8 cellular contexts compared by ENCODE assay signal in genomic region chr12:96489392-96490056, GRCh38. TPM values are rescaled to one million over a fixed set of nuclear protein-coding genes. Genes with fewer than 3 reads are reported as not detected.
DNase-seq lines count a peak whose midpoint lies in the region; ATAC-seq, FAIRE-seq and TF ChIP-seq lines count a peak whose summit lies in the region.

Gene CFAP54, plus strand, starts transcription at chr12:96489577. Its CDS starts 33 bp downstream, at chr12:96489610.

- H3K9me3 ChIP-seq in endothelial cell of umbilical vein (replicated peaks; ENCODE audit: control insufficient read depth, insufficient read depth, low read length): no peaks in the 10 kb centered on the region

- peak; percentile 86 for FAIRE-seq in endothelial cell of umbilical vein (lab: Jason Lieb, UNC)

- no peaks in the 10 kb centered on the region for H3K27me3 ChIP-seq in endothelial cell of umbilical vein (ENCODE audit: control insufficient read depth in 2 of 2, insufficient read depth in 2 of 2, low read length in 2 of 2)

- H3K9ac ChIP-seq in endothelial cell of umbilical vein (replicated peaks; ENCODE audit: extremely low read depth, insufficient read depth, low read length): peak within 1 kb of the TSS; percentile 93

- peak; percentile 92 for TF ChIP-seq CTCF in endothelial cell of umbilical vein (IDR thresholded peaks at IDR 0.05; ENCODE audit: extremely low read depth in 1 of 2, insufficient read depth in 1 of 2, low read depth in 1 of 2, low read length in 2 of 2)

- peak; percentile 97 for ATAC-seq in GM21381 (IDR thresholded peaks at IDR 0.05; ENCODE audit: unreplicated experiment)

- H3K27ac ChIP-seq in endothelial cell of umbilical vein (ENCODE audit: insufficient read depth, low read depth, low read length): peak within 1 kb of the TSS; percentile 88

- intact Hi-C loops in endothelial cell of umbilical vein (cut with micrococcal nuclease): loop anchor here (1.0 kb wide), 6 partner anchors 12 to 88 kb away; no protein-coding TSS in a partner anchor

- no peaks in the 10 kb centered on the region for H3K9me1 ChIP-seq in endothelial cell of umbilical vein (replicated peaks; ENCODE audit: control insufficient read depth, extremely low read depth, insufficient read depth, low read length)

- CTCF ChIA-PET in endothelial cell of umbilical vein (lab: Charles Lee): interaction anchor here (0.7 to 2.7 kb wide), 11 partner anchors 9 to 93 kb away, joined by 3 to 20 read pairs (median 4); no protein-coding TSS in a partner anchor

- no peaks in the 10 kb centered on the region for H4K20me1 ChIP-seq in endothelial cell of umbilical vein (replicated peaks; ENCODE audit: control insufficient read depth, extremely low read depth, insufficient read depth, low read length)

- H3K4me2 ChIP-seq in endothelial cell of umbilical vein (ENCODE audit: insufficient read depth, low read length): peak within 1 kb of the TSS; percentile 65

- peak within 1 kb of the TSS; percentile 32 for H2AFZ ChIP-seq in endothelial cell of umbilical vein (ENCODE audit: low read depth, low read length)

- BruUV-seq in endothelial cell of umbilical vein (replicated peaks; lab: Mats Ljungman, UMichigan): TSS peak; percentile 39

- no peaks in the 10 kb centered on the region for H3K36me3 ChIP-seq in endothelial cell of umbilical vein (ENCODE audit: control insufficient read depth in 2 of 2, extremely low read depth in 1 of 2, insufficient read depth in 2 of 2, low read length in 2 of 2)

- dilution Hi-C loops in endothelial cell of umbilical vein (cut with MboI; ENCODE audit: extremely low pct_ligation_motif_present, low sequenced_read_pairs): no loop called here

- H3K4me3 ChIP-seq in endothelial cell of umbilical vein (replicated peaks in 1 of 3; ENCODE audit: insufficient read depth in 1 of 3, low read depth in 1 of 3, low read length in 3 of 3): peak within 1 kb of the TSS; percentile 30 to 66 (median 53)

- DNase-seq in COLO668 (lab: John Stamatoyannopoulos, UW; ENCODE audit: unreplicated experiment) (peak; percentile 99), HUDEP-2 (lab: John Stamatoyannopoulos, UW; ENCODE audit: unreplicated experiment in 76 of 76) (peak; percentile 12 to 88 (median 78)), NOMO-1 treated with dmso at 0.1 percent for 144 hours (lab: John Stamatoyannopoulos, UW; ENCODE audit: unreplicated experiment) (peak; percentile 79), endothelial cell of umbilical vein (ENCODE audit: low read depth, low spot score) (peak; percentile 96), midbrain (lab: John Stamatoyannopoulos, UW) (peak; percentile 93)
- peak; percentile 96 for DNase-seq in activated CD8-positive, alpha-beta memory T cell treated with anti-CD3 and anti-CD28 coated beads, Interleukin-2, amount 50 U/mL, for 4 hours
- DNase-seq in stimulated activated CD8-positive, alpha-beta memory T cell treated with anti-CD3 and anti-CD28 coated beads, Interleukin-15, amount 100 ng/mL, for 48 hours (ENCODE audit: low read depth in 2 of 2): peak; percentile 87 to 89

- peaks cover 7% of the 10 kb centered on the region for H3K79me2 ChIP-seq in endothelial cell of umbilical vein (ENCODE audit: control insufficient read depth, insufficient read depth, low read length)

- no peak for TF ChIP-seq POLR2A in endothelial cell of umbilical vein (IDR thresholded peaks at IDR 0.05; ENCODE audit: low read depth, low read length)

- POLR2A ChIA-PET in endothelial cell of umbilical vein (lab: Charles Lee): interaction anchor here (1.0 to 1.4 kb wide), 3 partner anchors 27 to 90 kb away, joined by 3 to 4 read pairs (median 3); no protein-coding TSS in a partner anchor

- peaks cover 55% of the 10 kb centered on the region for H3K4me1 ChIP-seq in endothelial cell of umbilical vein (ENCODE audit: control insufficient read depth, extremely low read depth, insufficient read depth, low read length)

TF ChIP-seq in endothelial cell of umbilical vein, 7 proteins besides CTCF, POLR2A, EP300 and RAD21:
- TF ChIP-seq MAX (IDR thresholded peaks at IDR 0.05; ENCODE audit: insufficient read depth, insufficient read length) (peak; percentile 83), GATA2 (IDR thresholded peaks at IDR 0.05; ENCODE audit: insufficient read depth, insufficient read length, low read depth, low read length) (no peak), POLR2AphosphoS5 (IDR thresholded peaks at IDR 0.05; ENCODE audit: insufficient read depth, low read depth, low read length) (peak; percentile 65)

RNA-seq across cellular contexts. Expression of gene CFAP54, which starts in this region (rescaled TPM):
- 21.5 and 26.9 TPM in 2 replicates for total RNA-seq in endothelial cell of umbilical vein
- 3.2 and 3.6 TPM in 2 replicates for polyA plus RNA-seq in endothelial cell of umbilical vein
- 2.2 and 3.3 TPM in 2 replicates for polyA plus RNA-seq in endothelial cell of umbilical vein (2011; cell fraction: cytosol; rRNA removed)
- 38.2 and 38.5 TPM in 2 replicates for polyA plus RNA-seq in endothelial cell of umbilical vein (2011; cell fraction: nucleus; rRNA removed)
- polyA plus RNA-seq in endothelial cell of umbilical vein (2012): 9.6 and 9.9 TPM in 2 replicates
- 56.8 and 67.7 TPM in 2 replicates for polyA minus RNA-seq in endothelial cell of umbilical vein
- not detected for polyA minus RNA-seq in endothelial cell of umbilical vein (2011; cell fraction: cytosol; rRNA and poly(A)+ RNA removed)
- 189 and 243 TPM in 2 replicates for polyA minus RNA-seq in endothelial cell of umbilical vein (2011; cell fraction: nucleus; rRNA and poly(A)+ RNA removed)

Comparison
In these comparisons a context has a peak if more than half of its experiments do, and no peak if none do; other contexts are left out.
1. Peak in every context shown above with its lines: DNase-seq, ATAC-seq, H3K4me3 ChIP-seq and H3K27ac ChIP-seq.